1 cellular context compared by ENCODE assay signal in the genomic region with DNA sequence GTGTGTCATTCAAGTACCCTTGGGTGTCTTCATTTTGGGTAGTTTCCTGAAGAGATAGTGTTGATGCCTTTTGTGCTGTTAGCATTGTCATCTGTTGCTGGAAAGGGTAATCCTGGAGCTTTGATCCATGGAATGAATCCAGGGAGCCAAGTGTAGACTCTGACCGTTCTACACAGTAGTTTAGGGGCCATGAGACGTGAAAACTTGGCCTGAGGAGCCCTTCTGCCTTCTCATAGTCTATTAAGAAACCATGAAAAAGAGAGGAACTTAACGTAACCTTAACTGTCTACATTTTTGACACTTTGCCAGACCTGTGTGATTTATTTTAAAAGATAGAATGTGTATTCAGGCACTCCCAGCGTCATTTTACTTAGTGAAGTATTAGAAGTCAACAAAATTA.
TF ChIP-seq lines count a peak whose summit lies in the region.

No MANE protein-coding gene starts in this region.

TF ChIP-seq in GM23338, 12 proteins besides CTCF, POLR2A, EP300 and RAD21 (continued from another document):
- TF ChIP-seq, protein P1, sequence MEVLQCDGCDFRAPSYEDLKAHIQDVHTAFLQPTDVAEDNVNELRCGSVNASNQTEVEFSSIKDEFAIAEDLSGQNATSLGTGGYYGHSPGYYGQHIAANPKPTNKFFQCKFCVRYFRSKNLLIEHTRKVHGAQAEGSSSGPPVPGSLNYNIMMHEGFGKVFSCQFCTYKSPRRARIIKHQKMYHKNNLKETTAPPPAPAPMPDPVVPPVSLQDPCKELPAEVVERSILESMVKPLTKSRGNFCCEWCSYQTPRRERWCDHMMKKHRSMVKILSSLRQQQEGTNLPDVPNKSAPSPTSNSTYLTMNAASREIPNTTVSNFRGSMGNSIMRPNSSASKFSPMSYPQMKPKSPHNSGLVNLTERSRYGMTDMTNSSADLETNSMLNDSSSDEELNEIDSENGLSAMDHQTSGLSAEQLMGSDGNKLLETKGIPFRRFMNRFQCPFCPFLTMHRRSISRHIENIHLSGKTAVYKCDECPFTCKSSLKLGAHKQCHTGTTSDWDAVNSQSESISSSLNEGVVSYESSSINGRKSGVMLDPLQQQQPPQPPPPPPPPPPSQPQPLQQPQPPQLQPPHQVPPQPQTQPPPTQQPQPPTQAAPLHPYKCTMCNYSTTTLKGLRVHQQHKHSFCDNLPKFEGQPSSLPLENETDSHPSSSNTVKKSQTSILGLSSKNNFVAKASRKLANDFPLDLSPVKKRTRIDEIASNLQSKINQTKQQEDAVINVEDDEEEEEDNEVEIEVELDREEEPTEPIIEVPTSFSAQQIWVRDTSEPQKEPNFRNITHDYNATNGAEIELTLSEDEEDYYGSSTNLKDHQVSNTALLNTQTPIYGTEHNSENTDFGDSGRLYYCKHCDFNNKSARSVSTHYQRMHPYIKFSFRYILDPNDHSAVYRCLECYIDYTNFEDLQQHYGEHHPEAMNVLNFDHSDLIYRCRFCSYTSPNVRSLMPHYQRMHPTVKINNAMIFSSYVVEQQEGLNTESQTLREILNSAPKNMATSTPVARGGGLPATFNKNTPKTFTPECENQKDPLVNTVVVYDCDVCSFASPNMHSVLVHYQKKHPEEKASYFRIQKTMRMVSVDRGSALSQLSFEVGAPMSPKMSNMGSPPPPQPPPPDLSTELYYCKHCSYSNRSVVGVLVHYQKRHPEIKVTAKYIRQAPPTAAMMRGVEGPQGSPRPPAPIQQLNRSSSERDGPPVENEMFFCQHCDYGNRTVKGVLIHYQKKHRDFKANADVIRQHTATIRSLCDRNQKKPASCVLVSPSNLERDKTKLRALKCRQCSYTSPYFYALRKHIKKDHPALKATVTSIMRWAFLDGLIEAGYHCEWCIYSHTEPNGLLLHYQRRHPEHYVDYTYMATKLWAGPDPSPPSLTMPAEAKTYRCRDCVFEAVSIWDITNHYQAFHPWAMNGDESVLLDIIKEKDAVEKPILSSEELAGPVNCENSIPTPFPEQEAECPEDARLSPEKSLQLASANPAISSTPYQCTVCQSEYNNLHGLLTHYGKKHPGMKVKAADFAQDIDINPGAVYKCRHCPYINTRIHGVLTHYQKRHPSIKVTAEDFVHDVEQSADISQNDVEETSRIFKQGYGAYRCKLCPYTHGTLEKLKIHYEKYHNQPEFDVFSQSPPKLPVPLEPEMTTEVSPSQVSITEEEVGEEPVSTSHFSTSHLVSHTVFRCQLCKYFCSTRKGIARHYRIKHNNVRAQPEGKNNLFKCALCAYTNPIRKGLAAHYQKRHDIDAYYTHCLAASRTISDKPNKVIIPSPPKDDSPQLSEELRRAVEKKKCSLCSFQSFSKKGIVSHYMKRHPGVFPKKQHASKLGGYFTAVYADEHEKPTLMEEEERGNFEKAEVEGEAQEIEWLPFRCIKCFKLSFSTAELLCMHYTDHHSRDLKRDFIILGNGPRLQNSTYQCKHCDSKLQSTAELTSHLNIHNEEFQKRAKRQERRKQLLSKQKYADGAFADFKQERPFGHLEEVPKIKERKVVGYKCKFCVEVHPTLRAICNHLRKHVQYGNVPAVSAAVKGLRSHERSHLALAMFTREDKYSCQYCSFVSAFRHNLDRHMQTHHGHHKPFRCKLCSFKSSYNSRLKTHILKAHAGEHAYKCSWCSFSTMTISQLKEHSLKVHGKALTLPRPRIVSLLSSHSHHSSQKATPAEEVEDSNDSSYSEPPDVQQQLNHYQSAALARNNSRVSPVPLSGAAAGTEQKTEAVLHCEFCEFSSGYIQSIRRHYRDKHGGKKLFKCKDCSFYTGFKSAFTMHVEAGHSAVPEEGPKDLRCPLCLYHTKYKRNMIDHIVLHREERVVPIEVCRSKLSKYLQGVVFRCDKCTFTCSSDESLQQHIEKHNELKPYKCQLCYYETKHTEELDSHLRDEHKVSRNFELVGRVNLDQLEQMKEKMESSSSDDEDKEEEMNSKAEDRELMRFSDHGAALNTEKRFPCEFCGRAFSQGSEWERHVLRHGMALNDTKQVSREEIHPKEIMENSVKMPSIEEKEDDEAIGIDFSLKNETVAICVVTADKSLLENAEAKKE (CRISPR knock-in tag; IDR thresholded peaks at IDR 0.05), result no peak
